ENCODE assay signal across 8 cellular contexts in genomic region chr19:19597809-19598306, GRCh38.
DNase-seq lines count a peak whose midpoint lies in the region; ATAC-seq and FAIRE-seq lines count a peak whose summit lies in the region.

No MANE protein-coding gene starts in this region.

- in situ Hi-C loops in HAP-1 (cut with MboI; ENCODE audit: low sequenced_read_pairs), result no loop called here

- no peak overlapping the region for H3K4me3 ChIP-seq in HAP-1

- H3K36me3 ChIP-seq in HAP-1 (replicated peaks), result no peaks in the 10 kb centered on the region

- H3K27me3 ChIP-seq in HAP-1 (ENCODE audit: low read depth), result no peaks in the 10 kb centered on the region

- no peaks in the 10 kb centered on the region for H3K9me3 ChIP-seq in HAP-1

- H3K36me3 Mint-ChIP-seq in stimulated activated effector memory CD8-positive, alpha-beta T cell treated with anti-CD3 and anti-CD28 coated beads, Interleukin-12 subunit alpha, Interleukin-12 subunit beta, amount 100 ng/mL, for 72 hours, result peaks cover 91% of the 10 kb centered on the region

- H3K4me1 ChIP-seq in HAP-1, result peaks cover 7% of the 10 kb centered on the region

- no peak for FAIRE-seq in HTR-8/SVneo (lab: Jason Lieb, UNC)

- H3K4me1 Mint-ChIP-seq in stimulated activated effector memory CD8-positive, alpha-beta T cell treated with anti-CD3 and anti-CD28 coated beads, Interleukin-12 subunit alpha, Interleukin-12 subunit beta, amount 100 ng/mL, for 72 hours, result peaks cover 71% of the 10 kb centered on the region

- no peaks in the 10 kb centered on the region for H3K9me3 Mint-ChIP-seq in stimulated activated effector memory CD8-positive, alpha-beta T cell treated with anti-CD3 and anti-CD28 coated beads, Interleukin-12 subunit alpha, Interleukin-12 subunit beta, amount 100 ng/mL, for 72 hours

- H3K27ac Mint-ChIP-seq in stimulated activated effector memory CD8-positive, alpha-beta T cell treated with anti-CD3 and anti-CD28 coated beads, Interleukin-12 subunit alpha, Interleukin-12 subunit beta, amount 100 ng/mL, for 72 hours, result peak overlapping the region; percentile 100

- peak overlapping the region; percentile 80 for H3K4me3 Mint-ChIP-seq in stimulated activated effector memory CD8-positive, alpha-beta T cell treated with anti-CD3 and anti-CD28 coated beads, Interleukin-12 subunit alpha, Interleukin-12 subunit beta, amount 100 ng/mL, for 72 hours

- DNase-seq in activated T-cell treated with anti-CD3 and anti-CD28 coated beads, Interleukin-2, amount 50 U/mL, for 1 hour, result peak; percentile 47
- DNase-seq in stimulated activated effector memory CD8-positive, alpha-beta T cell treated with anti-CD3 and anti-CD28 coated beads, Interleukin-12 subunit alpha, Interleukin-12 subunit beta, amount 100 ng/mL, for 72 hours (ENCODE audit: low spot score in 2 of 2), result peak; percentile 43 to 78
- DNase-seq in HAP-1 (ENCODE audit: low spot score in 2 of 2) (no peak), HTR-8/SVneo (ENCODE audit: insufficient read length, low spot score) (no peak), NCI-H2081 (lab: John Stamatoyannopoulos, UW) (no peak), NCI-H446 treated with DMSO at 0.1 percent for 48 hours (lab: John Stamatoyannopoulos, UW) (no peak)

- peak; percentile 69 for ATAC-seq in GM19351 (IDR thresholded peaks at IDR 0.05; ENCODE audit: unreplicated experiment)
- ATAC-seq in HG03354 (IDR thresholded peaks at IDR 0.05; ENCODE audit: poor library complexity, severe bottlenecking, unreplicated experiment), result peak; percentile 71
- ATAC-seq in stimulated activated effector memory CD8-positive, alpha-beta T cell treated with anti-CD3 and anti-CD28 coated beads, Interleukin-12 subunit alpha, Interleukin-12 subunit beta, amount 100 ng/mL, for 72 hours, result peak; percentile 85

Comparison
In these comparisons a context has a peak if more than half of its experiments do, and no peak if none do; other contexts are left out.
1. DNase-seq: peak in activated T-cell treated with anti-CD3 and anti-CD28 coated beads, Interleukin-2, amount 50 U/mL, for 1 hour (single experiment) and stimulated activated effector memory CD8-positive, alpha-beta T cell treated with anti-CD3 and anti-CD28 coated beads, Interleukin-12 subunit alpha, Interleukin-12 subunit beta, amount 100 ng/mL, for 72 hours (2 of 2); none in HAP-1 (0 of 2), HTR-8/SVneo (single experiment), NCI-H2081 (0 of 2) and NCI-H446 treated with DMSO at 0.1 percent for 48 hours (single experiment).
2. Peak in every context shown above with its lines, with median percentiles within 50 percentile points of each other: ATAC-seq.